In the genomic region with DNA sequence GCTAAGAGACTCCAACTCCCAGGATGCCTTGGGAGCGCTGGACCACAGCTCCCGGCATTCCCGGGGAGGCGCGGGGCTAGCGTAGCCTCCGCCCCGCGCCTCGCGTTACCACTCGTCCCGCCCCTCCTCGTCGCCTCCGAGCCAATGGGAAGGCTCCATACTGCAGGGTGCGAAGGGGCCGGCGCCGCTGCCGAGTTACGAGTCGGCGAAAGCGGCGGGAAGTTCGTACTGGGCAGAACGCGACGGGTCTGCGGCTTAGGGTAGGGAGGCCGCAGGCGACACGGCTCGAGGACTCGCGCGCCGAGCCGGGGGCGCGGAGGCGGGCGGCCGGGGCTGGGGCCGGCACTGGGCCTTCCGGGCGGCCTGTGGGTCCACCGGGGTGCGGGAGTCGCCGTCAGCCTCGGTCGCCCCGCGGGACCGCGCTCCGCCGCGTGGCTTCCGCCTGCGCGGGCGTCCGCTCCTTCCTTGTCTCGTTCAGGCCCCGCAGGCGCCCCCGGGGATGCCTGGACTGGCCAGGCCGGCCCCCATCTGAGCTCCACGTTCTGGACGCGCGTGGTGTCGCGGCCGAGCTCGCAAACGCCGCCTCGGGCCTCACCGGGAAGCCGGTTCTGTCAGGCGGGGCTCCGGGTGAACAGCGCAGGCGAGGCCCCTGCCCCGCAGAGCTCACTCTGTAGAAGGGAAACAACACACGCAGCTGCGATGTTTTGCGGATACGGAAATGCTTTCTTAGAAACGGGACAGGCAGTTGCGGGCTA, we compare ENCODE assay signal across 1 cellular context.
A peak's percentile ranks its signal among the peaks of the same experiment; 100 is the strongest.
TF ChIP-seq lines count a peak whose summit lies in the region.

A gene with protein sequence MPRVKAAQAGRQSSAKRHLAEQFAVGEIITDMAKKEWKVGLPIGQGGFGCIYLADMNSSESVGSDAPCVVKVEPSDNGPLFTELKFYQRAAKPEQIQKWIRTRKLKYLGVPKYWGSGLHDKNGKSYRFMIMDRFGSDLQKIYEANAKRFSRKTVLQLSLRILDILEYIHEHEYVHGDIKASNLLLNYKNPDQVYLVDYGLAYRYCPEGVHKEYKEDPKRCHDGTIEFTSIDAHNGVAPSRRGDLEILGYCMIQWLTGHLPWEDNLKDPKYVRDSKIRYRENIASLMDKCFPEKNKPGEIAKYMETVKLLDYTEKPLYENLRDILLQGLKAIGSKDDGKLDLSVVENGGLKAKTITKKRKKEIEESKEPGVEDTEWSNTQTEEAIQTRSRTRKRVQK (plus strand): TSS at position 195 of the 755 bp plus-strand sequence. CDS start 36,090 bp downstream, outside the sequence.

TF ChIP-seq in WTC11, 78 proteins besides CTCF, POLR2A, EP300 and RAD21 (continued from another document):
- TF ChIP-seq, protein P1, sequence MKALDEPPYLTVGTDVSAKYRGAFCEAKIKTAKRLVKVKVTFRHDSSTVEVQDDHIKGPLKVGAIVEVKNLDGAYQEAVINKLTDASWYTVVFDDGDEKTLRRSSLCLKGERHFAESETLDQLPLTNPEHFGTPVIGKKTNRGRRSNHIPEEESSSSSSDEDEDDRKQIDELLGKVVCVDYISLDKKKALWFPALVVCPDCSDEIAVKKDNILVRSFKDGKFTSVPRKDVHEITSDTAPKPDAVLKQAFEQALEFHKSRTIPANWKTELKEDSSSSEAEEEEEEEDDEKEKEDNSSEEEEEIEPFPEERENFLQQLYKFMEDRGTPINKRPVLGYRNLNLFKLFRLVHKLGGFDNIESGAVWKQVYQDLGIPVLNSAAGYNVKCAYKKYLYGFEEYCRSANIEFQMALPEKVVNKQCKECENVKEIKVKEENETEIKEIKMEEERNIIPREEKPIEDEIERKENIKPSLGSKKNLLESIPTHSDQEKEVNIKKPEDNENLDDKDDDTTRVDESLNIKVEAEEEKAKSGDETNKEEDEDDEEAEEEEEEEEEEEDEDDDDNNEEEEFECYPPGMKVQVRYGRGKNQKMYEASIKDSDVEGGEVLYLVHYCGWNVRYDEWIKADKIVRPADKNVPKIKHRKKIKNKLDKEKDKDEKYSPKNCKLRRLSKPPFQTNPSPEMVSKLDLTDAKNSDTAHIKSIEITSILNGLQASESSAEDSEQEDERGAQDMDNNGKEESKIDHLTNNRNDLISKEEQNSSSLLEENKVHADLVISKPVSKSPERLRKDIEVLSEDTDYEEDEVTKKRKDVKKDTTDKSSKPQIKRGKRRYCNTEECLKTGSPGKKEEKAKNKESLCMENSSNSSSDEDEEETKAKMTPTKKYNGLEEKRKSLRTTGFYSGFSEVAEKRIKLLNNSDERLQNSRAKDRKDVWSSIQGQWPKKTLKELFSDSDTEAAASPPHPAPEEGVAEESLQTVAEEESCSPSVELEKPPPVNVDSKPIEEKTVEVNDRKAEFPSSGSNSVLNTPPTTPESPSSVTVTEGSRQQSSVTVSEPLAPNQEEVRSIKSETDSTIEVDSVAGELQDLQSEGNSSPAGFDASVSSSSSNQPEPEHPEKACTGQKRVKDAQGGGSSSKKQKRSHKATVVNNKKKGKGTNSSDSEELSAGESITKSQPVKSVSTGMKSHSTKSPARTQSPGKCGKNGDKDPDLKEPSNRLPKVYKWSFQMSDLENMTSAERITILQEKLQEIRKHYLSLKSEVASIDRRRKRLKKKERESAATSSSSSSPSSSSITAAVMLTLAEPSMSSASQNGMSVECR (CRISPR knock-in tag; IDR thresholded peaks at IDR 0.05; ENCODE audit: borderline replicate concordance): 0 out of 2 replicates have a peak, but pooled peaks have one; percentile 4
- TF ChIP-seq MYBL2 (CRISPR knock-in tag; IDR thresholded peaks at IDR 0.05) (peak; percentile 60; the same call in 1 of the 2 replicates), SMAD3 (CRISPR knock-in tag; IDR thresholded peaks at IDR 0.05; ENCODE audit: borderline replicate concordance) (no peak), SMAD4 (CRISPR knock-in tag; IDR thresholded peaks at IDR 0.05) (no peak), KAT7 (CRISPR knock-in tag; IDR thresholded peaks at IDR 0.05; ENCODE audit: borderline replicate concordance) (0 out of 2 replicates have a peak, but pooled peaks have one; percentile 28), GABPB1 (CRISPR knock-in tag; IDR thresholded peaks at IDR 0.05) (peak; percentile 30; the same call in 1 of the 2 replicates), RELA (CRISPR knock-in tag; IDR thresholded peaks at IDR 0.05; ENCODE audit: borderline replicate concordance) (no peak; the same call in 1 of the 2 replicates), FOXK1 (CRISPR knock-in tag; IDR thresholded peaks at IDR 0.05) (peak; percentile 56; the same call in 1 of the 2 replicates), ZNF317 (CRISPR knock-in tag; IDR thresholded peaks at IDR 0.05; ENCODE audit: borderline replicate concordance, low read depth) (no peak), CREM (CRISPR knock-in tag; IDR thresholded peaks at IDR 0.05) (peak; percentile 82), SOX15 (CRISPR knock-in tag; IDR thresholded peaks at IDR 0.05) (no peak), FOXJ3 (CRISPR knock-in tag; IDR thresholded peaks at IDR 0.05; ENCODE audit: borderline replicate concordance) (no peak)
- TF ChIP-seq, protein P2, sequence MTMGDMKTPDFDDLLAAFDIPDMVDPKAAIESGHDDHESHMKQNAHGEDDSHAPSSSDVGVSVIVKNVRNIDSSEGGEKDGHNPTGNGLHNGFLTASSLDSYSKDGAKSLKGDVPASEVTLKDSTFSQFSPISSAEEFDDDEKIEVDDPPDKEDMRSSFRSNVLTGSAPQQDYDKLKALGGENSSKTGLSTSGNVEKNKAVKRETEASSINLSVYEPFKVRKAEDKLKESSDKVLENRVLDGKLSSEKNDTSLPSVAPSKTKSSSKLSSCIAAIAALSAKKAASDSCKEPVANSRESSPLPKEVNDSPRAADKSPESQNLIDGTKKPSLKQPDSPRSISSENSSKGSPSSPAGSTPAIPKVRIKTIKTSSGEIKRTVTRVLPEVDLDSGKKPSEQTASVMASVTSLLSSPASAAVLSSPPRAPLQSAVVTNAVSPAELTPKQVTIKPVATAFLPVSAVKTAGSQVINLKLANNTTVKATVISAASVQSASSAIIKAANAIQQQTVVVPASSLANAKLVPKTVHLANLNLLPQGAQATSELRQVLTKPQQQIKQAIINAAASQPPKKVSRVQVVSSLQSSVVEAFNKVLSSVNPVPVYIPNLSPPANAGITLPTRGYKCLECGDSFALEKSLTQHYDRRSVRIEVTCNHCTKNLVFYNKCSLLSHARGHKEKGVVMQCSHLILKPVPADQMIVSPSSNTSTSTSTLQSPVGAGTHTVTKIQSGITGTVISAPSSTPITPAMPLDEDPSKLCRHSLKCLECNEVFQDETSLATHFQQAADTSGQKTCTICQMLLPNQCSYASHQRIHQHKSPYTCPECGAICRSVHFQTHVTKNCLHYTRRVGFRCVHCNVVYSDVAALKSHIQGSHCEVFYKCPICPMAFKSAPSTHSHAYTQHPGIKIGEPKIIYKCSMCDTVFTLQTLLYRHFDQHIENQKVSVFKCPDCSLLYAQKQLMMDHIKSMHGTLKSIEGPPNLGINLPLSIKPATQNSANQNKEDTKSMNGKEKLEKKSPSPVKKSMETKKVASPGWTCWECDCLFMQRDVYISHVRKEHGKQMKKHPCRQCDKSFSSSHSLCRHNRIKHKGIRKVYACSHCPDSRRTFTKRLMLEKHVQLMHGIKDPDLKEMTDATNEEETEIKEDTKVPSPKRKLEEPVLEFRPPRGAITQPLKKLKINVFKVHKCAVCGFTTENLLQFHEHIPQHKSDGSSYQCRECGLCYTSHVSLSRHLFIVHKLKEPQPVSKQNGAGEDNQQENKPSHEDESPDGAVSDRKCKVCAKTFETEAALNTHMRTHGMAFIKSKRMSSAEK (CRISPR knock-in tag; IDR thresholded peaks at IDR 0.05; ENCODE audit: borderline replicate concordance): no peak
- TF ChIP-seq, protein P3, sequence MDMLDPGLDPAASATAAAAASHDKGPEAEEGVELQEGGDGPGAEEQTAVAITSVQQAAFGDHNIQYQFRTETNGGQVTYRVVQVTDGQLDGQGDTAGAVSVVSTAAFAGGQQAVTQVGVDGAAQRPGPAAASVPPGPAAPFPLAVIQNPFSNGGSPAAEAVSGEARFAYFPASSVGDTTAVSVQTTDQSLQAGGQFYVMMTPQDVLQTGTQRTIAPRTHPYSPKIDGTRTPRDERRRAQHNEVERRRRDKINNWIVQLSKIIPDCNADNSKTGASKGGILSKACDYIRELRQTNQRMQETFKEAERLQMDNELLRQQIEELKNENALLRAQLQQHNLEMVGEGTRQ (CRISPR knock-in tag; IDR thresholded peaks at IDR 0.05): no peak; the same call in 1 of the 2 replicates
- TF ChIP-seq, protein P4, sequence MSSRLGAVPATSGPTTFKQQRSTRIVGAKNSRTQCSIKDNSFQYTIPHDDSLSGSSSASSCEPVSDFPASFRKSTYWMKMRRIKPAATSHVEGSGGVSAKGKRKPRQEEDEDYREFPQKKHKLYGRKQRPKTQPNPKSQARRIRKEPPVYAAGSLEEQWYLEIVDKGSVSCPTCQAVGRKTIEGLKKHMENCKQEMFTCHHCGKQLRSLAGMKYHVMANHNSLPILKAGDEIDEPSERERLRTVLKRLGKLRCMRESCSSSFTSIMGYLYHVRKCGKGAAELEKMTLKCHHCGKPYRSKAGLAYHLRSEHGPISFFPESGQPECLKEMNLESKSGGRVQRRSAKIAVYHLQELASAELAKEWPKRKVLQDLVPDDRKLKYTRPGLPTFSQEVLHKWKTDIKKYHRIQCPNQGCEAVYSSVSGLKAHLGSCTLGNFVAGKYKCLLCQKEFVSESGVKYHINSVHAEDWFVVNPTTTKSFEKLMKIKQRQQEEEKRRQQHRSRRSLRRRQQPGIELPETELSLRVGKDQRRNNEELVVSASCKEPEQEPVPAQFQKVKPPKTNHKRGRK (CRISPR knock-in tag; IDR thresholded peaks at IDR 0.05; ENCODE audit: borderline replicate concordance): no peak
- TF ChIP-seq, protein P5, sequence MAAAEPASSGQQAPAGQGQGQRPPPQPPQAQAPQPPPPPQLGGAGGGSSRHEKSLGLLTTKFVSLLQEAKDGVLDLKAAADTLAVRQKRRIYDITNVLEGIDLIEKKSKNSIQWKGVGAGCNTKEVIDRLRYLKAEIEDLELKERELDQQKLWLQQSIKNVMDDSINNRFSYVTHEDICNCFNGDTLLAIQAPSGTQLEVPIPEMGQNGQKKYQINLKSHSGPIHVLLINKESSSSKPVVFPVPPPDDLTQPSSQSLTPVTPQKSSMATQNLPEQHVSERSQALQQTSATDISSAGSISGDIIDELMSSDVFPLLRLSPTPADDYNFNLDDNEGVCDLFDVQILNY (CRISPR knock-in tag; IDR thresholded peaks at IDR 0.05): peak; percentile 88
- TF ChIP-seq, protein P6, sequence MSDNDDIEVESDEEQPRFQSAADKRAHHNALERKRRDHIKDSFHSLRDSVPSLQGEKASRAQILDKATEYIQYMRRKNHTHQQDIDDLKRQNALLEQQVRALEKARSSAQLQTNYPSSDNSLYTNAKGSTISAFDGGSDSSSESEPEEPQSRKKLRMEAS (CRISPR knock-in tag; IDR thresholded peaks at IDR 0.05): peak; percentile 52; the same call in 1 of the 2 replicates
- TF ChIP-seq, protein P7, sequence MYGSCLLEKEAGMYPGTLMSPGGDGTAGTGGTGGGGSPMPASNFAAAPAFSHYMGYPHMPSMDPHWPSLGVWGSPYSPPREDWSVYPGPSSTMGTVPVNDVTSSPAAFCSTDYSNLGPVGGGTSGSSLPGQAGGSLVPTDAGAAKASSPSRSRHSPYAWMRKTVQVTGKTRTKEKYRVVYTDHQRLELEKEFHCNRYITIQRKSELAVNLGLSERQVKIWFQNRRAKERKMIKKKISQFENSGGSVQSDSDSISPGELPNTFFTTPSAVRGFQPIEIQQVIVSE (CRISPR knock-in tag; IDR thresholded peaks at IDR 0.05; ENCODE audit: borderline replicate concordance): no peak
- TF ChIP-seq, protein P8, sequence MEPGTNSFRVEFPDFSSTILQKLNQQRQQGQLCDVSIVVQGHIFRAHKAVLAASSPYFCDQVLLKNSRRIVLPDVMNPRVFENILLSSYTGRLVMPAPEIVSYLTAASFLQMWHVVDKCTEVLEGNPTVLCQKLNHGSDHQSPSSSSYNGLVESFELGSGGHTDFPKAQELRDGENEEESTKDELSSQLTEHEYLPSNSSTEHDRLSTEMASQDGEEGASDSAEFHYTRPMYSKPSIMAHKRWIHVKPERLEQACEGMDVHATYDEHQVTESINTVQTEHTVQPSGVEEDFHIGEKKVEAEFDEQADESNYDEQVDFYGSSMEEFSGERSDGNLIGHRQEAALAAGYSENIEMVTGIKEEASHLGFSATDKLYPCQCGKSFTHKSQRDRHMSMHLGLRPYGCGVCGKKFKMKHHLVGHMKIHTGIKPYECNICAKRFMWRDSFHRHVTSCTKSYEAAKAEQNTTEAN (CRISPR knock-in tag; IDR thresholded peaks at IDR 0.05): no peak
